In genomic region chr15:73228128-73228646, GRCh38 we compare ENCODE assay signal across 17 cellular contexts.
DNase-seq lines count a peak whose midpoint lies in the region; FAIRE-seq and TF ChIP-seq lines count a peak whose summit lies in the region.
"Had no signal": no experiment of that assay in that cellular context is flagged by ENCODE, and none has a peak within 500 bp of the region (broad histone marks: within the 10 kb centered on the region; RNA-seq: fewer than 3 reads in every experiment).

No MANE protein-coding gene starts in this region.

- no peak overlapping the region for H4K5ac ChIP-seq in H1 (ENCODE audit: insufficient read length, low read depth, low read length)

- no peak overlapping the region for H2BK15ac ChIP-seq in H1 (ENCODE audit: low read length)

- WGBS in H1 (ENCODE audit: extremely low coverage in 1 of 2, insufficient coverage in 1 of 2, insufficient read length in 1 of 2, insufficient replicate concordance in 2 of 2, low coverage in 1 of 2, low lambda C conversion rate in 2 of 2, missing lambda C conversion rate in 1 of 2), 2 experiments: 63% methylated on average over 1 of the region's 1 CpG; no CpG with 5 or more reads in 1 of the 2 experiments

- no peaks in the 10 kb centered on the region for H3K23me2 ChIP-seq in H1 (ENCODE audit: low read depth, low read length)

- no peak overlapping the region for H2BK12ac ChIP-seq in H1 (ENCODE audit: low read depth, low read length)

- H3K23ac ChIP-seq in H1 (ENCODE audit: insufficient read length): no peak overlapping the region

- H3K36me3 Mint-ChIP-seq in CD8-positive, alpha-beta memory T cell: peaks cover 0 to 1% (median 0%) of the 10 kb centered on the region in 3 donors
- H3K36me3 Mint-ChIP-seq: CD14-positive monocyte had no signal

- peaks cover 0 to 18% (median 3%) of the 10 kb centered on the region in 3 donors for H3K4me1 Mint-ChIP-seq in CD8-positive, alpha-beta memory T cell
- H3K4me1 Mint-ChIP-seq: CD14-positive monocyte had no signal

- TF ChIP-seq CTCF in H1 (IDR thresholded peaks at IDR 0.05; ENCODE audit: control extremely low read depth in 1 of 3, insufficient read depth in 1 of 3, low read depth in 1 of 3, low read length in 3 of 3): no peak

- H3K9ac ChIP-seq in H1 (replicated peaks in 1 of 4; ENCODE audit: extremely low read depth in 1 of 4, low read depth in 3 of 4, low read length in 3 of 4): no peak overlapping the region
- H3K9ac ChIP-seq in mucosa of rectum (ENCODE audit: low read depth in 1 of 2, low read length in 2 of 2): no peak overlapping the region

- TF ChIP-seq POLR2A in H1 (IDR thresholded peaks at IDR 0.05; ENCODE audit: control extremely low read depth in 1 of 2, low read depth in 2 of 2, low read length in 2 of 2): no peak

- no peak overlapping the region for H2BK5ac ChIP-seq in H1 (ENCODE audit: low read depth, low read length)

- no peak overlapping the region for H2AK5ac ChIP-seq in H1 (ENCODE audit: low read depth, low read length)

- no peak overlapping the region for H3K4ac ChIP-seq in H1 (replicated peaks; ENCODE audit: insufficient read length, low read depth, low read length)

- no peak overlapping the region for H3K18ac ChIP-seq in H1 (ENCODE audit: extremely low read depth, low read length)

- no peak overlapping the region for H4K91ac ChIP-seq in H1 (replicated peaks; ENCODE audit: insufficient read length, low read length)

- H3K27ac ChIP-seq in H1 (ENCODE audit: low read depth, low read length) (no peak overlapping the region), mucosa of rectum (ENCODE audit: low read depth in 2 of 2, low read length in 2 of 2) (peak overlapping the region; percentile 71 to 72)
- H3K27ac ChIP-seq in CD8-positive, alpha-beta memory T cell (ENCODE audit: low read depth, low read length): no peak overlapping the region
- H3K27ac ChIP-seq: 22Rv1, PC-9 had no signal

- H3K27me3 Mint-ChIP-seq in CD8-positive, alpha-beta memory T cell: peaks cover 1 to 3% of the 10 kb centered on the region in 2 donors

- no peak overlapping the region for H2BK120ac ChIP-seq in H1 (replicated peaks; ENCODE audit: low read depth, low read length)

- H3K79me1 ChIP-seq in H1 (ENCODE audit: low read depth, low read length): no peaks in the 10 kb centered on the region

- no peak overlapping the region for H2AFZ ChIP-seq in H1 (ENCODE audit: low read length)
- H2AFZ ChIP-seq: PC-9 had no signal

- H3K36me3 ChIP-seq in H1 (ENCODE audit: control insufficient read depth in 2 of 4, insufficient read depth in 4 of 4, low read length in 3 of 4): no peaks in the 10 kb centered on the region
- no peaks in the 10 kb centered on the region for H3K36me3 ChIP-seq in mucosa of rectum (ENCODE audit: control insufficient read depth in 2 of 2, insufficient read depth in 2 of 2, low read length in 2 of 2)
- no peaks in the 10 kb centered on the region for H3K36me3 ChIP-seq in CD8-positive, alpha-beta memory T cell (ENCODE audit: insufficient read depth, low read length)
- H3K36me3 ChIP-seq: HAP-1 had no signal

- H4K8ac ChIP-seq in H1 (ENCODE audit: extremely low read depth, insufficient read depth, low read length): no peak overlapping the region

- no peak overlapping the region for H3K4me2 ChIP-seq in H1 (ENCODE audit: insufficient read depth in 1 of 2, low read depth in 2 of 2, low read length in 2 of 2)
- H3K4me2 ChIP-seq: PC-9 had no signal

- no peaks in the 10 kb centered on the region for H4K20me1 ChIP-seq in H1 (replicated peaks in 1 of 2; ENCODE audit: control insufficient read depth in 1 of 2, insufficient read depth in 2 of 2, low read length in 2 of 2)

- no peak overlapping the region for H3K27ac Mint-ChIP-seq in CD8-positive, alpha-beta memory T cell
- H3K27ac Mint-ChIP-seq: CD14-positive monocyte had no signal

- no peak overlapping the region for H2BK20ac ChIP-seq in H1 (ENCODE audit: low read length)

- no peak overlapping the region for H3K56ac ChIP-seq in H1 (replicated peaks; ENCODE audit: insufficient read length, low read depth, low read length)

- H3K4me3 ChIP-seq in H1 (ENCODE audit: extremely low read depth in 1 of 4, insufficient read depth in 2 of 4, low read depth in 3 of 4, low read length in 4 of 4) (no peak overlapping the region), mucosa of rectum (ENCODE audit: low read length in 2 of 2) (no peak overlapping the region)
- H3K4me3 ChIP-seq in CD8-positive, alpha-beta memory T cell (ENCODE audit: low read length): no peak overlapping the region
- H3K4me3 ChIP-seq: HAP-1, K562, PC-9 had no signal

- H3K14ac ChIP-seq in H1 (ENCODE audit: insufficient read length): no peak overlapping the region

- peaks cover 0 to 3% (median 0%) of the 10 kb centered on the region in 5 donors for H3K9me3 Mint-ChIP-seq in CD8-positive, alpha-beta memory T cell

- peak; percentile 15 for DNase-seq in DMS 273 (lab: John Stamatoyannopoulos, UW; ENCODE audit: unreplicated experiment)
- no peak for DNase-seq in DMS 273 treated with DMSO at 0.1 percent for 48 hours (lab: John Stamatoyannopoulos, UW)
- DNase-seq in NCI-H526 treated with DMSO at 0.1 percent for 48 hours (lab: John Stamatoyannopoulos, UW): peak; percentile 72
- no peak for DNase-seq in H1 (ENCODE audit: low read depth in 1 of 2, low spot score in 2 of 2)
- no peak for DNase-seq in CD8-positive, alpha-beta memory T cell
- DNase-seq in inferior parietal cortex (ENCODE audit: extremely low spot score): no peak
- DNase-seq in NCI-H524 (lab: John Stamatoyannopoulos, UW): no peak
- DNase-seq: GF-D8, NCI-H1105, NCI-H1694, NCI-H82, PC-9 had no signal

- CTCF ChIA-PET in H1 (lab: Charles Lee; ENCODE audit: partially characterized antibody): interaction anchor here (0.5 to 2.2 kb wide), 4 partner anchors 13 to 246 kb away, joined by 3 to 11 read pairs (median 4); no protein-coding TSS in a partner anchor
- CTCF ChIA-PET in CD8-positive, alpha-beta memory T cell (lab: Charles Lee): interaction anchor here (1.6 kb wide), 1 partner anchor 13 kb away, joined by 4 read pairs; no protein-coding TSS in a partner anchor

- peaks cover 1 to 6% (median 4%) of the 10 kb centered on the region in 4 experiments; a peak in 4 of 7 replicates for H3K4me1 ChIP-seq in H1 (replicated peaks in 1 of 4; ENCODE audit: control insufficient read depth in 3 of 4, insufficient read depth in 4 of 4, low read length in 3 of 4)
- peaks cover 6 to 17% of the 10 kb centered on the region in 2 donors for H3K4me1 ChIP-seq in mucosa of rectum (ENCODE audit: control insufficient read depth in 2 of 2, insufficient read depth in 2 of 2, low read length in 2 of 2)
- no peaks in the 10 kb centered on the region for H3K4me1 ChIP-seq in CD8-positive, alpha-beta memory T cell (ENCODE audit: insufficient read depth, low read length)

- peak; percentile 71 for FAIRE-seq in H1 (lab: Jason Lieb, UNC)
- FAIRE-seq: K562 had no signal

- no peak overlapping the region for H3K4me3 Mint-ChIP-seq in CD8-positive, alpha-beta memory T cell
- H3K4me3 Mint-ChIP-seq: CD14-positive monocyte had no signal

- H3K79me2 ChIP-seq in H1 (ENCODE audit: control insufficient read depth in 1 of 2, insufficient read depth in 2 of 2, low read length in 2 of 2): no peaks in the 10 kb centered on the region

- TF ChIP-seq EP300 in H1 (IDR thresholded peaks at IDR 0.05; ENCODE audit: borderline replicate concordance in 1 of 2, low read depth in 2 of 2, low read length in 2 of 2): no peak

- TF ChIP-seq RAD21 in H1 (IDR thresholded peaks at IDR 0.05 in 1 of 2, conservative IDR thresholded peaks at IDR 0.05 in 1 of 2; ENCODE audit: low read depth in 2 of 2, low read length in 2 of 2): no peak

- POLR2A ChIA-PET in H1 (lab: Charles Lee; ENCODE audit: partially characterized antibody): no interaction called here
- POLR2A ChIA-PET in CD8-positive, alpha-beta memory T cell (lab: Charles Lee): no interaction called here

- H3K9me3 ChIP-seq in H1 (ENCODE audit: insufficient read depth in 2 of 2, low read depth in 1 of 2, low read length in 1 of 2) (no peaks in the 10 kb centered on the region), mucosa of rectum (ENCODE audit: control insufficient read depth in 2 of 2, low read length in 2 of 2) (no peaks in the 10 kb centered on the region)
- H3K9me3 ChIP-seq in CD8-positive, alpha-beta memory T cell (ENCODE audit: low read length): no peaks in the 10 kb centered on the region
- H3K9me3 ChIP-seq: HAP-1 had no signal

- H3K27me3 ChIP-seq in H1 (replicated peaks in 1 of 4; ENCODE audit: control insufficient read depth in 3 of 4, extremely low read depth in 1 of 4, insufficient read depth in 3 of 4, low read length in 3 of 4): no peaks in the 10 kb centered on the region
- H3K27me3 ChIP-seq in mucosa of rectum (ENCODE audit: control insufficient read depth in 2 of 2, insufficient read depth in 2 of 2, low read length in 2 of 2): no peaks in the 10 kb centered on the region
- H3K27me3 ChIP-seq in CD8-positive, alpha-beta memory T cell (ENCODE audit: insufficient read depth, low read length, poor library complexity, severe bottlenecking): no peaks in the 10 kb centered on the region

TF ChIP-seq in H1, 55 proteins besides CTCF, POLR2A, EP300 and RAD21:
- TF ChIP-seq JUN (IDR thresholded peaks at IDR 0.05; ENCODE audit: low read depth, low read length): no peak
- TF ChIP-seq FOSL1 (IDR thresholded peaks at IDR 0.05; ENCODE audit: insufficient read depth, low read depth, low read length): no peak
- no peak for TF ChIP-seq JUND (IDR thresholded peaks at IDR 0.05; ENCODE audit: low read length)
- no peak for TF ChIP-seq USF2 (IDR thresholded peaks at IDR 0.05; ENCODE audit: low read length)
TF ChIP-seq in H1: peak in this region for 0.

Comparison
In these comparisons a context has a peak if more than half of its experiments do, and no peak if none do; other contexts are left out.
1. DNase-seq: peak in DMS 273 (single experiment) and NCI-H526 treated with DMSO at 0.1 percent for 48 hours (single experiment); none in DMS 273 treated with DMSO at 0.1 percent for 48 hours (single experiment), H1 (0 of 2), CD8-positive, alpha-beta memory T cell (0 of 5), inferior parietal cortex (single experiment) and NCI-H524 (0 of 2).
2. H3K27ac ChIP-seq: peak in mucosa of rectum (2 of 2); none in H1 (single experiment) and CD8-positive, alpha-beta memory T cell (single experiment).